8 cellular contexts compared by ENCODE assay signal in genomic region chr5:142432369-142432863, GRCh38.
DNase-seq lines count a peak whose midpoint lies in the region; ATAC-seq and TF ChIP-seq lines count a peak whose summit lies in the region.

No MANE protein-coding gene starts in this region.

- peak; percentile 25 for DNase-seq in NK-92 treated with Interleukin-12 subunit alpha and Interleukin-12 subunit beta, amount 100 ng/mL, for 24 hours (lab: John Stamatoyannopoulos, UW)
- DNase-seq in NK-92 (lab: John Stamatoyannopoulos, UW; ENCODE audit: unreplicated experiment) (no peak), hepatocyte (ENCODE audit: low spot score) (no peak), ureter (ENCODE audit: low spot score) (no peak)
- DNase-seq in Jurkat, Clone E6-1 (ENCODE audit: low read depth, low spot score): peak; percentile 86
- peak; percentile 5 for DNase-seq in activated T-helper 9 cell treated with anti-CD3 and anti-CD28 coated beads, Interleukin-2, amount 50 U/mL, for 16 hours (ENCODE audit: low read depth)
- peak; percentile 38 to 42 for DNase-seq in stimulated activated CD4-positive, alpha-beta T cell treated with anti-CD3 and anti-CD28 coated beads, Interleukin-2, amount 100 ng/mL, for 24 hours

- H3K9me3 ChIP-seq in hepatocyte (ENCODE audit: low read depth): no peaks in the 10 kb centered on the region

- TF ChIP-seq CTCF in hepatocyte (IDR thresholded peaks at IDR 0.05; ENCODE audit: poor library complexity): no peak

- H3K36me3 ChIP-seq in hepatocyte (replicated peaks; ENCODE audit: insufficient read depth, low read depth): no peaks in the 10 kb centered on the region

- no peaks in the 10 kb centered on the region for H3K27me3 ChIP-seq in hepatocyte

- H3K4me3 ChIP-seq in Jurkat, Clone E6-1 (ENCODE audit: low read length): peak overlapping the region; percentile 46
- no peak overlapping the region for H3K4me3 ChIP-seq in hepatocyte

- no peak overlapping the region for H2AFZ ChIP-seq in hepatocyte

- WGBS in hepatocyte (ENCODE audit: low lambda C conversion rate, missing lambda C conversion rate): 77% methylated on average over 16 of the region's 16 CpGs

- ATAC-seq in GM19328 (IDR thresholded peaks at IDR 0.05; ENCODE audit: unreplicated experiment): no peak

- H3K4me1 ChIP-seq in hepatocyte (ENCODE audit: insufficient read depth): no peaks in the 10 kb centered on the region

- no peaks in the 10 kb centered on the region for H3K79me2 ChIP-seq in hepatocyte

- no peaks in the 10 kb centered on the region for H3K9me2 ChIP-seq in hepatocyte (replicated peaks; ENCODE audit: insufficient read depth)

- H3K4me2 ChIP-seq in hepatocyte: no peak overlapping the region

- H3K27ac ChIP-seq in hepatocyte: no peak overlapping the region

- no peaks in the 10 kb centered on the region for H4K20me1 ChIP-seq in hepatocyte (ENCODE audit: insufficient read depth, poor library complexity, severe bottlenecking)

Comparison
In these comparisons a context has a peak if more than half of its experiments do, and no peak if none do; other contexts are left out.
1. DNase-seq: peak in NK-92 treated with Interleukin-12 subunit alpha and Interleukin-12 subunit beta, amount 100 ng/mL, for 24 hours (single experiment), Jurkat, Clone E6-1 (single experiment), activated T-helper 9 cell treated with anti-CD3 and anti-CD28 coated beads, Interleukin-2, amount 50 U/mL, for 16 hours (single experiment) and stimulated activated CD4-positive, alpha-beta T cell treated with anti-CD3 and anti-CD28 coated beads, Interleukin-2, amount 100 ng/mL, for 24 hours (2 of 2); none in NK-92 (single experiment), hepatocyte (single experiment) and ureter (single experiment).